ENCODE assay signal across 12 cellular contexts in the genomic region with DNA sequence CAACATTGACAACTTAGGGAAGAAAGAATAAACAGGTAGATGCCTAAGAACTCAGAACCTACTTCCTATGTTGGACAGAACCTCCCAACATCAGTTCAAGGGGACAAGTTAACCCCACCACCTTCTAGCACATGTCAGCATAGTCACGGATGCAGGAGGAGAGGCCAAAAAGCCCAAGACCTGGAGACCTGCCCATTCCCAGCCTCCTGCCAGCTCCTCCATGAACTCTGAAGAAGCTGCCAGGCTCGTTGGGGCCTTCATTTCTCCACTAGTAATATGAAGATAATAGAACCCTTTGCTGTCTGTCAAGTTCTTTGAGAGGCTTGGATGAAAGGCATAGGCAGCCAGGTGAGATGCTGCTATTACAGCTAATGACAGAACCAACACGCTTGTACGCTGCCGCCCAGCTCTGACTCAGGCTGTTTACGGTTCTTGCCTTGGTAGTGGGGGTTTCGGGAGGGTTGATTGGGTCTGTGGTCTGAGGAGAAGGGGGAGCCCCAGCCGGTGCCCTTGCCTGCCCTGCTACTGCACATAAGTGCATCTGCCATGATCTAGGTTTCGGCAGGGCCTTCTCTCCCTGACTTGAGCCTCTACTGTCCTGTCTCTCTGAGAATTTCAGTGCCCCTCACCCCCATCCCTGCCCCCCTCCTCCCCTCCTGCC.
A peak's percentile ranks its signal among the peaks of the same experiment; 100 is the strongest.
DNase-seq lines count a peak whose midpoint lies in the region; ATAC-seq and TF ChIP-seq lines count a peak whose summit lies in the region.
"Had no signal": no experiment of that assay in that cellular context is flagged by ENCODE, and none has a peak within 500 bp of the region (broad histone marks: within the 10 kb centered on the region; RNA-seq: fewer than 3 reads in every experiment).

No MANE protein-coding gene starts in this region.

- H3K27ac Mint-ChIP-seq in T-helper 17 cell: no peak overlapping the region

- in situ Hi-C loops in GM13977 (cut with MboI; ENCODE audit: low pct_unique_long_range_greater_than_20kb, low sequenced_read_pairs, unreplicated experiment): no loop called here

- no peaks in the 10 kb centered on the region for H3K9me3 ChIP-seq in T-helper 17 cell (ENCODE audit: control insufficient read depth, low read length, poor library complexity, severe bottlenecking)
- H3K9me3 ChIP-seq: BLaER1 treated with 17β-estradiol and CSF1 and Interleukin-3, amounts not matched to agents 10 nM and 100 nM; SJCRH30 had no signal

- peaks cover 45% of the 10 kb centered on the region for H3K27me3 Mint-ChIP-seq in T-helper 17 cell

- peak; percentile 62 for DNase-seq in GM13977 (ENCODE audit: low spot score)
- no peak for DNase-seq in T-helper 17 cell
- DNase-seq in stimulated activated CD4-positive, alpha-beta T cell treated with anti-CD3 and anti-CD28 coated beads, Interleukin-1b, Interleukin-23, amount 100 ng/mL, for 48 hours: no peak
- DNase-seq in SIG-M5 treated with dmso at 0.1 percent for 504 hours (lab: John Stamatoyannopoulos, UW; ENCODE audit: unreplicated experiment): no peak
- DNase-seq: anterior cingulate cortex, NCI-H1930, SJCRH30 had no signal

- ATAC-seq in GM19395 (IDR thresholded peaks at IDR 0.05; ENCODE audit: unreplicated experiment) (peak; percentile 87), HG02938 (IDR thresholded peaks at IDR 0.05; ENCODE audit: unreplicated experiment) (peak; percentile 78), T-helper 17 cell (peak; percentile 60), HG03571 (IDR thresholded peaks at IDR 0.05; ENCODE audit: unreplicated experiment) (no peak), HG03159 (IDR thresholded peaks at IDR 0.05; ENCODE audit: unreplicated experiment) (no peak)

- TF ChIP-seq CTCF in GM13977 (IDR thresholded peaks at IDR 0.05; ENCODE audit: extremely low read depth, insufficient read depth, missing control alignments): no peak

- no peaks in the 10 kb centered on the region for H3K36me3 Mint-ChIP-seq in T-helper 17 cell (ENCODE audit: low read depth)

- H3K4me3 Mint-ChIP-seq in T-helper 17 cell: no peak overlapping the region

- H3K4me1 Mint-ChIP-seq in T-helper 17 cell: no peaks in the 10 kb centered on the region

Comparison
In these comparisons a context has a peak if more than half of its experiments do, and no peak if none do; other contexts are left out.
1. ATAC-seq: peak in GM19395 (single experiment), HG02938 (single experiment) and T-helper 17 cell (single experiment); none in HG03571 (single experiment) and HG03159 (single experiment).